ENCODE assay signal across 8 cellular contexts in the genomic region with DNA sequence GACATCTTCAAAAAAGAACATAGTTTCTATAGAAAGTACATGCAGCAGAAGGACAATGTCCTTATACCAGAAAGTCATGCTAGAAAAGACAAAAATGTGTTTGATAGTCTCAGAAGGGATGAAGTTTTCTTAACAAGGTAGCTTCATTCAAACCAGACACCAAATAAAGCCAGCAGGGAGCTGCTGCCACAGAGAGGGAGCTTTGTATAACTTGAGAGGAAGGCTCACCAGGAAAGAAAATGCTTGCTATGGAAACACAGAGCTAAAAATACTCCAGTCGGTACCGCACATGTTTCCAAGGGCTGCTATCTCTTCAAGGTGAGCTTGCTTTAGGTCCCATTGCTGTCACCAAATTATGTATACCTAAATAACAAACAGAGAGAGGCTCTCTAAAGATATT.
DNase-seq lines count a peak whose midpoint lies in the region; ATAC-seq and TF ChIP-seq lines count a peak whose summit lies in the region.

No MANE protein-coding gene starts in this region.

- H3K36me3 ChIP-seq in esophagus muscularis mucosa: no peaks in the 10 kb centered on the region

- H3K27ac ChIP-seq in esophagus muscularis mucosa (replicated peaks in 1 of 4): no peak overlapping the region

- H3K4me1 ChIP-seq in esophagus muscularis mucosa: peaks cover 0 to 8% (median 0%) of the 10 kb centered on the region in 4 donors

- TF ChIP-seq CTCF in esophagus muscularis mucosa (IDR thresholded peaks at IDR 0.05): no peak

- intact Hi-C loops in esophagus muscularis mucosa (cut with DNase I): no loop called here

- no peak for TF ChIP-seq POLR2A in esophagus muscularis mucosa (IDR thresholded peaks at IDR 0.05; ENCODE audit: low read depth)

- DNase-seq in AG20443 (ENCODE audit: low spot score): peak; percentile 14
- peak; percentile 26 for DNase-seq in M059J (ENCODE audit: low read depth)
- DNase-seq in esophagus muscularis mucosa (ENCODE audit: extremely low spot score): no peak
- no peak for DNase-seq in stimulated activated naive CD4-positive, alpha-beta T cell treated with Interleukin-2 at 50 U/mL for 16 hours (lab: John Stamatoyannopoulos, UW)
- DNase-seq in NK-92 (lab: John Stamatoyannopoulos, UW; ENCODE audit: unreplicated experiment): no peak
- DNase-seq in midbrain (lab: John Stamatoyannopoulos, UW): no peak
- DNase-seq in MV-4-11 (lab: John Stamatoyannopoulos, UW): no peak

- 31% methylated on average over 2 of the region's 2 CpGs for WGBS in esophagus muscularis mucosa

- ATAC-seq in GM21367 (IDR thresholded peaks at IDR 0.05; ENCODE audit: unreplicated experiment): peak; percentile 36

- peak overlapping the region; percentile 7 to 38 (median 28) for H3K4me3 ChIP-seq in esophagus muscularis mucosa

- TF ChIP-seq EP300 in esophagus muscularis mucosa (IDR thresholded peaks at IDR 0.05): no peak

- H3K9me3 ChIP-seq in esophagus muscularis mucosa: peaks cover 0 to 9% (median 5%) of the 10 kb centered on the region in 4 donors

- H3K27me3 ChIP-seq in esophagus muscularis mucosa: no peaks in the 10 kb centered on the region

Comparison
In these comparisons a context has a peak if more than half of its experiments do, and no peak if none do; other contexts are left out.
1. DNase-seq: peak in AG20443 (single experiment) and M059J (single experiment); none in esophagus muscularis mucosa (single experiment), stimulated activated naive CD4-positive, alpha-beta T cell treated with Interleukin-2 at 50 U/mL for 16 hours (single experiment), NK-92 (single experiment), midbrain (single experiment) and MV-4-11 (single experiment).